Comparison of ENCODE assay signal across 10 cellular contexts in the genomic region with DNA sequence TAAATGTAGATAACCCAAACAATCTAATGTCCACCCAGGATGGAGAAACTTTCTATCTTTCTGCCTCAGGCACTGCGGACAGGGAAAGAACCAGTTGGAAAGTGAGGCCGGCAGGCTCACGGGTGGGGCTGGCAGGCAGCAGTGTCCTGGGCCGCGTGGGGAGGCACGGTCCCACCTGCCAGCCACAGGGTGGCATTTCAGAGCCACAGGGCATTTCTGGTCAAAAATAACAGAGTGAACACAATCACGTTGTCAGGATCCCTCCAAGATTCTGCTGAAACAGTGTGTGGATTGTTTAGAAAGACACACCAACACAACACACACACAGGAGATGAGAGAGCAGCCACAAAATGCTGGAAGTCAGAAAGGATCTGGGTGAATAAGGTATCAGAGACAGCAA.
DNase-seq lines count a peak whose midpoint lies in the region; ATAC-seq and TF ChIP-seq lines count a peak whose summit lies in the region.
"Had no signal": no experiment of that assay in that cellular context is flagged by ENCODE, and none has a peak within 500 bp of the region (broad histone marks: within the 10 kb centered on the region; RNA-seq: fewer than 3 reads in every experiment).

No MANE protein-coding gene starts in this region.

- POLR2A ChIA-PET in activated CD4-positive, alpha-beta T cell treated with anti-CD3 and anti-CD28 coated beads for 36 hours (lab: Charles Lee) = no interaction called here

- H3K36me3 Mint-ChIP-seq in activated CD4-positive, alpha-beta T cell treated with anti-CD3 and anti-CD28 coated beads for 36 hours (ENCODE audit: low read depth) = no peaks in the 10 kb centered on the region
- peaks cover 15% of the 10 kb centered on the region for H3K36me3 Mint-ChIP-seq in activated CD4-positive, alpha-beta T cell treated with anti-CD3 and anti-CD28 coated beads, Interleukin-2, amount 10 ng/mL, durations not matched to agents 24 days and 14 days (ENCODE audit: low read depth)

- H3K4me3 ChIP-seq in mucosa of rectum (ENCODE audit: low read length in 2 of 2) (no peak overlapping the region), testis (no peak overlapping the region)

- no peaks in the 10 kb centered on the region for H3K9me3 ChIP-seq in mucosa of rectum (ENCODE audit: control insufficient read depth in 2 of 2, low read length in 2 of 2)
- no peaks in the 10 kb centered on the region for H3K9me3 ChIP-seq in testis

- intact Hi-C loops in activated CD4-positive, alpha-beta T cell treated with anti-CD3 and anti-CD28 coated beads for 36 hours (cut with DNase I, micrococcal nuclease) = no loop called here
- intact Hi-C loops in activated CD4-positive, alpha-beta T cell treated with anti-CD3 and anti-CD28 coated beads, Interleukin-2, amount 10 ng/mL, durations not matched to agents 24 days and 14 days (cut with micrococcal nuclease) = no loop called here
- intact Hi-C loops in testis (cut with DNase I; ENCODE audit: low total_unique reads) = no loop called here

- WGBS in testis, 2 donors = 49 to 74% methylated on average over 7 of the region's 7 CpGs

- DNase-seq in activated CD4-positive, alpha-beta T cell treated with anti-CD3 and anti-CD28 coated beads for 36 hours = no peak
- no peak for DNase-seq in activated CD4-positive, alpha-beta T cell treated with anti-CD3 and anti-CD28 coated beads, Interleukin-2, amount 10 ng/mL, durations not matched to agents 24 days and 14 days
- DNase-seq in caudate nucleus (lab: John Stamatoyannopoulos, UW) = peak in 3 of 61 donors; percentile 33 to 49 (median 47)
- no peak for DNase-seq in testis
- DNase-seq in NOMO-1 treated with DMSO at 0.1 percent for 48 hours (lab: John Stamatoyannopoulos, UW; ENCODE audit: unreplicated experiment) = no peak
- DNase-seq: 8988T, NCI-H524 had no signal

- H3K27ac ChIP-seq in caudate nucleus (ENCODE audit: low read depth, low read length) (peak overlapping the region; percentile 78), mucosa of rectum (ENCODE audit: low read depth in 2 of 2, low read length in 2 of 2) (peak overlapping the region; percentile 54 to 61), testis (peak overlapping the region; percentile 77 to 92)

- peak overlapping the region; percentile 9 for H3K27ac Mint-ChIP-seq in activated CD4-positive, alpha-beta T cell treated with anti-CD3 and anti-CD28 coated beads for 36 hours
- no peak overlapping the region for H3K27ac Mint-ChIP-seq in activated CD4-positive, alpha-beta T cell treated with anti-CD3 and anti-CD28 coated beads, Interleukin-2, amount 10 ng/mL, durations not matched to agents 24 days and 14 days

- CTCF ChIA-PET in activated CD4-positive, alpha-beta T cell treated with anti-CD3 and anti-CD28 coated beads for 36 hours (lab: Charles Lee) = no interaction called here

- no peak for TF ChIP-seq POLR2A in testis (IDR thresholded peaks at IDR 0.05)

- H3K4me3 Mint-ChIP-seq in activated CD4-positive, alpha-beta T cell treated with anti-CD3 and anti-CD28 coated beads for 36 hours = no peak overlapping the region
- H3K4me3 Mint-ChIP-seq in activated CD4-positive, alpha-beta T cell treated with anti-CD3 and anti-CD28 coated beads, Interleukin-2, amount 10 ng/mL, durations not matched to agents 24 days and 14 days = no peak overlapping the region

- H3K9me3 Mint-ChIP-seq in activated CD4-positive, alpha-beta T cell treated with anti-CD3 and anti-CD28 coated beads for 36 hours (ENCODE audit: low read depth) = no peaks in the 10 kb centered on the region
- no peaks in the 10 kb centered on the region for H3K9me3 Mint-ChIP-seq in activated CD4-positive, alpha-beta T cell treated with anti-CD3 and anti-CD28 coated beads, Interleukin-2, amount 10 ng/mL, durations not matched to agents 24 days and 14 days

- peak overlapping the region in 1 of 2 donors; percentile 14 for H3K9ac ChIP-seq in mucosa of rectum (ENCODE audit: low read depth in 1 of 2, low read length in 2 of 2)

- H3K27me3 Mint-ChIP-seq in activated CD4-positive, alpha-beta T cell treated with anti-CD3 and anti-CD28 coated beads for 36 hours = no peaks in the 10 kb centered on the region
- H3K27me3 Mint-ChIP-seq in activated CD4-positive, alpha-beta T cell treated with anti-CD3 and anti-CD28 coated beads, Interleukin-2, amount 10 ng/mL, durations not matched to agents 24 days and 14 days = no peaks in the 10 kb centered on the region

- no peak for TF ChIP-seq CTCF in testis (IDR thresholded peaks at IDR 0.05)

- H3K27me3 ChIP-seq in mucosa of rectum (ENCODE audit: control insufficient read depth in 2 of 2, insufficient read depth in 2 of 2, low read length in 2 of 2) (no peaks in the 10 kb centered on the region), testis (no peaks in the 10 kb centered on the region)

- peaks cover 23 to 33% of the 10 kb centered on the region in 2 donors for H3K4me1 ChIP-seq in mucosa of rectum (ENCODE audit: control insufficient read depth in 2 of 2, insufficient read depth in 2 of 2, low read length in 2 of 2)
- H3K4me1 ChIP-seq in testis = peaks cover 57% of the 10 kb centered on the region

- no peaks in the 10 kb centered on the region for H3K36me3 ChIP-seq in mucosa of rectum (ENCODE audit: control insufficient read depth in 2 of 2, insufficient read depth in 2 of 2, low read length in 2 of 2)
- no peaks in the 10 kb centered on the region for H3K36me3 ChIP-seq in testis (ENCODE audit: low read depth, missing control alignments)

- peaks cover 77% of the 10 kb centered on the region for H3K4me1 Mint-ChIP-seq in activated CD4-positive, alpha-beta T cell treated with anti-CD3 and anti-CD28 coated beads for 36 hours
- H3K4me1 Mint-ChIP-seq in activated CD4-positive, alpha-beta T cell treated with anti-CD3 and anti-CD28 coated beads, Interleukin-2, amount 10 ng/mL, durations not matched to agents 24 days and 14 days = peaks cover 47% of the 10 kb centered on the region

- no peak for ATAC-seq in activated CD4-positive, alpha-beta T cell treated with anti-CD3 and anti-CD28 coated beads for 36 hours
- ATAC-seq in HG03175 (IDR thresholded peaks at IDR 0.05; ENCODE audit: unreplicated experiment) (no peak), GM19455 (IDR thresholded peaks at IDR 0.05; ENCODE audit: unreplicated experiment) (no peak)
